Comparison of ENCODE assay signal across 22 cellular contexts in genomic region chr9:27625751-27626628, GRCh38. TPM values are rescaled to one million over a fixed set of nuclear protein-coding genes. Genes with fewer than 3 reads are reported as not detected.
DNase-seq lines count a peak whose midpoint lies in the region; ATAC-seq and TF ChIP-seq lines count a peak whose summit lies in the region.
"Had no signal": no experiment of that assay in that cellular context is flagged by ENCODE, and none has a peak within 500 bp of the region (broad histone marks: within the 10 kb centered on the region; RNA-seq: fewer than 3 reads in every experiment).

No MANE protein-coding gene starts in this region.

- H3K27ac ChIP-seq in breast epithelium (no peak overlapping the region), duodenal mucosa (ENCODE audit: low read depth, low read length) (no peak overlapping the region), dorsolateral prefrontal cortex (no peak overlapping the region)
- H3K27ac ChIP-seq: C4-2B, testis had no signal

- H3K4me3 ChIP-seq in breast epithelium = no peak overlapping the region
- H3K4me3 ChIP-seq in duodenal mucosa (ENCODE audit: low read depth in 1 of 2, low read length in 2 of 2) = peak overlapping the region; percentile 41 to 65
- no peak overlapping the region for H3K4me3 ChIP-seq in dorsolateral prefrontal cortex
- H3K4me3 ChIP-seq: smooth muscle cell, testis had no signal

- TF ChIP-seq CTCF in MCF 10A (IDR thresholded peaks at IDR 0.05; ENCODE audit: unreplicated experiment) (no peak), breast epithelium (IDR thresholded peaks at IDR 0.05) (no peak), nephron (IDR thresholded peaks at IDR 0.05; ENCODE audit: unreplicated experiment in 3 of 3) (no peak), dorsolateral prefrontal cortex (IDR thresholded peaks at IDR 0.05 in 54 of 56, conservative IDR thresholded peaks at IDR 0.05 in 2 of 56; ENCODE audit: low read depth in 1 of 56, partially characterized antibody in 56 of 56) (no peak)

- H3K4me1 ChIP-seq in breast epithelium (no peaks in the 10 kb centered on the region), duodenal mucosa (ENCODE audit: control insufficient read depth in 1 of 2, insufficient read depth in 2 of 2, low read length in 2 of 2) (peaks cover 3 to 6% of the 10 kb centered on the region in 2 donors)
- H3K4me1 ChIP-seq: testis had no signal

- TF ChIP-seq POLR2A in breast epithelium (IDR thresholded peaks at IDR 0.05) = no peak

- H3K9ac ChIP-seq in duodenal mucosa (ENCODE audit: low read depth in 1 of 2, low read length in 2 of 2) = peak overlapping the region; percentile 36 to 39

- H3K36me3 ChIP-seq in breast epithelium (no peaks in the 10 kb centered on the region), duodenal mucosa (ENCODE audit: control insufficient read depth in 1 of 2, insufficient read depth in 2 of 2, low read length in 2 of 2) (no peaks in the 10 kb centered on the region)

- H3K27ac Mint-ChIP-seq in MCF 10A (ENCODE audit: low read depth, unreplicated experiment) (no peak overlapping the region), nephron (peak overlapping the region; percentile 3 to 5 (median 4))

- H3K9me3 Mint-ChIP-seq in MCF 10A (ENCODE audit: unreplicated experiment) = peaks cover 4% of the 10 kb centered on the region
- H3K9me3 Mint-ChIP-seq in nephron = peaks cover 1% of the 10 kb centered on the region

- intact Hi-C loops in MCF 10A (cut with micrococcal nuclease) (no loop called here), breast epithelium (cut with DNase I; ENCODE audit: low total_unique reads) (no loop called here), dorsolateral prefrontal cortex (cut with DNase I) (no loop called here)

- H3K27me3 Mint-ChIP-seq in MCF 10A (ENCODE audit: insufficient read depth, unreplicated experiment) (no peaks in the 10 kb centered on the region), nephron (ENCODE audit: low read depth) (no peaks in the 10 kb centered on the region)

- no TSS peak for BruUV-seq in MCF 10A (replicated peaks; lab: Mats Ljungman, UMichigan)

- CTCF ChIA-PET in MCF 10A (lab: Yijun Ruan, JAX) = no interaction called here

- H3K4me3 Mint-ChIP-seq in MCF 10A (ENCODE audit: unreplicated experiment) = peak overlapping the region; percentile 19
- no peak overlapping the region for H3K4me3 Mint-ChIP-seq in nephron

- ATAC-seq in SK-N-SH treated with all-trans-retinoic acid at 6 μM for 48 hours (no peak), GM18502 (IDR thresholded peaks at IDR 0.05; ENCODE audit: poor library complexity, unreplicated experiment) (no peak)

- POLR2A ChIA-PET in MCF 10A (lab: Yijun Ruan, JAX) = no interaction called here

- no peaks in the 10 kb centered on the region for H3K27me3 ChIP-seq in breast epithelium
- H3K27me3 ChIP-seq in duodenal mucosa (ENCODE audit: control insufficient read depth in 1 of 2, insufficient read depth in 2 of 2, low read length in 2 of 2) = no peaks in the 10 kb centered on the region
- no peaks in the 10 kb centered on the region for H3K27me3 ChIP-seq in dorsolateral prefrontal cortex
- H3K27me3 ChIP-seq: testis had no signal

- H3K9me3 ChIP-seq in breast epithelium (no peaks in the 10 kb centered on the region), duodenal mucosa (ENCODE audit: control insufficient read depth in 1 of 2, low read length in 2 of 2) (no peaks in the 10 kb centered on the region)
- H3K9me3 ChIP-seq: testis had no signal

- H3K4me1 Mint-ChIP-seq in MCF 10A (ENCODE audit: insufficient read depth, unreplicated experiment) = peaks cover 14% of the 10 kb centered on the region
- peaks cover 22% of the 10 kb centered on the region for H3K4me1 Mint-ChIP-seq in nephron

- H3K36me3 Mint-ChIP-seq in MCF 10A (ENCODE audit: insufficient read depth, unreplicated experiment) = no peaks in the 10 kb centered on the region
- no peaks in the 10 kb centered on the region for H3K36me3 Mint-ChIP-seq in nephron (ENCODE audit: low read depth)

- peak; percentile 49 for DNase-seq in MCF 10A (ENCODE audit: unreplicated experiment)
- DNase-seq in breast epithelium (ENCODE audit: low spot score in 2 of 2) = no peak
- DNase-seq in dorsolateral prefrontal cortex = no peak
- DNase-seq in GM03348 (ENCODE audit: low spot score) = no peak
- DNase-seq: ACHN; activated naive CD4-positive, alpha-beta T cell treated with Interleukin-2 at 50 U/mL for 16 hours; activated T-cell treated with anti-CD3 and anti-CD28 coated beads for 4 hours; anterior cingulate cortex; DMS 273 treated with DMSO at 0.1 percent for 48 hours; GF-D8; Kasumi-1; left cardiac atrium; NCI-H1436; RPMI8226; stimulated activated CD4-positive, alpha-beta T cell treated with anti-CD3 and anti-CD28 coated beads, Interleukin-4, amount 100 ng/mL, for 4 hours; testis had no signal

TF ChIP-seq in SK-N-SH treated with all-trans-retinoic acid at 6 μM for 48 hours, 23 proteins besides CTCF, POLR2A, EP300 and RAD21:
- TF ChIP-seq ARNTL (CRISPR knock-in tag; IDR thresholded peaks at IDR 0.05; ENCODE audit: borderline replicate concordance, low read depth) (no peak), ZNF8 (CRISPR knock-in tag; IDR thresholded peaks at IDR 0.05) (no peak), BACH2 (CRISPR knock-in tag; IDR thresholded peaks at IDR 0.05; ENCODE audit: borderline replicate concordance) (no peak), CSRNP3 (CRISPR knock-in tag; IDR thresholded peaks at IDR 0.05) (no peak), PATZ1 (CRISPR knock-in tag; IDR thresholded peaks at IDR 0.05; ENCODE audit: borderline replicate concordance) (no peak), CSDC2 (CRISPR knock-in tag; IDR thresholded peaks at IDR 0.05) (no peak), ISL1 (CRISPR knock-in tag; IDR thresholded peaks at IDR 0.05) (no peak), ZNF70 (CRISPR knock-in tag; IDR thresholded peaks at IDR 0.05) (no peak), ZFP30 (CRISPR knock-in tag; IDR thresholded peaks at IDR 0.05) (no peak), RARB (CRISPR knock-in tag; IDR thresholded peaks at IDR 0.05) (no peak), ESRRG (CRISPR knock-in tag; IDR thresholded peaks at IDR 0.05) (no peak), ZC3H10 (CRISPR knock-in tag; IDR thresholded peaks at IDR 0.05) (no peak), GLIS3 (CRISPR knock-in tag; IDR thresholded peaks at IDR 0.05) (no peak)

RNA-seq across cellular contexts. Expression of gene C9orf72, which starts 52.7 kb away (rescaled TPM):
- 10.0 and 13.4 TPM in 2 replicates for total RNA-seq in MCF 10A (2022)
- total RNA-seq in breast epithelium = 10 to 100 TPM; 20.8 to 43.9 (median 27.2) TPM
- 10 to 100 TPM; 18.9 to 58.1 (median 42.0) TPM for total RNA-seq in dorsolateral prefrontal cortex

Comparison
In these comparisons a context has a peak if more than half of its experiments do, and no peak if none do; other contexts are left out.
1. H3K4me3 ChIP-seq: peak in duodenal mucosa (2 of 2); none in breast epithelium (0 of 3) and dorsolateral prefrontal cortex (0 of 59).